In the genomic region with DNA sequence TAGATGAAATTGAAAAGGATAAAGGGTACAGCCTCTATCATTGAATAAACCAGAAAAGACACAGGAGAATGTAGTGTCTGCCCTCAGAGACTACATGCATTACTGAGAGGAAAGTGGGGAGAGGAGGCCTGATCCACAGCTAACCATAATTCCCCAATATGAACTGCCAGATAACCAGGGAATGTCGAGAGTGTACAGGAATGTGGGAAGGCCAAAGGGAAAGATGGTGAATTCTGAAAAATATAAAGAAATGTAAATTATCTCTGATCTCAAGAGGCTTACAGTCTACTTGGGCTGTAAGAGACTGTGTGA, we compare ENCODE assay signal across 11 cellular contexts. TPM values are rescaled to one million over a fixed set of nuclear protein-coding genes. Genes with fewer than 3 reads are reported as not detected.
DNase-seq lines count a peak whose midpoint lies in the region; ATAC-seq, FAIRE-seq and TF ChIP-seq lines count a peak whose summit lies in the region.
"Had no signal": no experiment of that assay in that cellular context is flagged by ENCODE, and none has a peak within 500 bp of the region (broad histone marks: within the 10 kb centered on the region; RNA-seq: fewer than 3 reads in every experiment).

No MANE protein-coding gene starts in this region.

- H3K4me1 Mint-ChIP-seq in GM23338 (peaks cover 77% of the 10 kb centered on the region), nephron progenitor cell (peaks cover 37% of the 10 kb centered on the region)

- H3K79me2 ChIP-seq in GM23338 (replicated peaks; ENCODE audit: insufficient read depth) = peaks cover 79% of the 10 kb centered on the region
- peaks cover 100% of the 10 kb centered on the region for H3K79me2 ChIP-seq in SU-DHL-6 (ENCODE audit: insufficient read depth, low read length)

- H3K36me3 ChIP-seq in GM23338 (ENCODE audit: insufficient read depth) (no peaks in the 10 kb centered on the region), SU-DHL-6 (ENCODE audit: low read length) (no peaks in the 10 kb centered on the region; the same call in 1 of the 2 replicates), small intestine (ENCODE audit: control insufficient read depth in 2 of 2, insufficient read depth in 2 of 2, low read length in 2 of 2) (no peaks in the 10 kb centered on the region)

- H3K9me2 ChIP-seq in GM23338 (ENCODE audit: insufficient read depth) = no peaks in the 10 kb centered on the region
- H3K9me2 ChIP-seq in SU-DHL-6 (replicated peaks; ENCODE audit: insufficient read depth, low read length) = no peaks in the 10 kb centered on the region

- peaks cover 3% of the 10 kb centered on the region; the same call in 1 of the 2 replicates for H4K20me1 ChIP-seq in GM23338 (replicated peaks; ENCODE audit: insufficient read depth)
- H4K20me1 ChIP-seq in SU-DHL-6 (ENCODE audit: low read depth, low read length) = peaks cover 45% of the 10 kb centered on the region

- no peak overlapping the region for H3K4me3 Mint-ChIP-seq in GM23338
- H3K4me3 Mint-ChIP-seq in nephron progenitor cell = no peak overlapping the region

- H3K4me3 ChIP-seq in GM23338 (no peak overlapping the region), SU-DHL-6 (ENCODE audit: insufficient read depth, low read length, poor library complexity, severe bottlenecking) (no peak overlapping the region), epithelial cell of proximal tubule (ENCODE audit: low read depth, low read length) (peak overlapping the region; percentile 21), small intestine (ENCODE audit: low read depth in 1 of 2, low read length in 2 of 2) (no peak overlapping the region)

- 0 out of 2 replicates have a peak, but pooled peaks cover 4% of the 10 kb centered on the region for H3F3A ChIP-seq in GM23338 (replicated peaks; ENCODE audit: low read depth)
- H3F3A ChIP-seq in SU-DHL-6 (ENCODE audit: insufficient read depth) = peaks cover 20% of the 10 kb centered on the region

- ATAC-seq in GM23338 = no peak

- H3K27me3 ChIP-seq in GM23338 (ENCODE audit: insufficient read depth) (no peaks in the 10 kb centered on the region), SU-DHL-6 (ENCODE audit: low read length) (no peaks in the 10 kb centered on the region), small intestine (ENCODE audit: control insufficient read depth in 2 of 2, insufficient read depth in 2 of 2, low read length in 2 of 2) (no peaks in the 10 kb centered on the region)

- H3K27ac Mint-ChIP-seq in GM23338 (peak overlapping the region; percentile 7; the same call in 1 of the 2 replicates), nephron progenitor cell (no peak overlapping the region)

- TF ChIP-seq CTCF in GM23338 (conservative IDR thresholded peaks at IDR 0.05; ENCODE audit: low read depth in 2 of 2) (no peak), SU-DHL-6 (IDR thresholded peaks at IDR 0.05; ENCODE audit: insufficient read depth, low read length, poor library complexity, severe bottlenecking) (no peak), epithelial cell of proximal tubule (conservative IDR thresholded peaks at IDR 0.05; ENCODE audit: low read depth, low read length) (no peak), nephron progenitor cell (IDR thresholded peaks at IDR 0.05) (no peak)

- no peaks in the 10 kb centered on the region for H3K9me3 ChIP-seq in SU-DHL-6 (ENCODE audit: insufficient read depth, low read length)
- no peaks in the 10 kb centered on the region for H3K9me3 ChIP-seq in small intestine (ENCODE audit: control insufficient read depth, low read depth)

- FAIRE-seq in small intestine (lab: Jason Lieb, UNC) (no peak), RCC 7860 (lab: Jason Lieb, UNC) (no peak)

- H2AFZ ChIP-seq in GM23338 = no peak overlapping the region
- H2AFZ ChIP-seq in SU-DHL-6 (ENCODE audit: low read depth, low read length, severe bottlenecking) = no peak overlapping the region

- no peaks in the 10 kb centered on the region for H3K9me3 Mint-ChIP-seq in GM23338
- no peaks in the 10 kb centered on the region for H3K9me3 Mint-ChIP-seq in nephron progenitor cell

- H3K4me1 ChIP-seq in GM23338 (ENCODE audit: insufficient read depth) (peaks cover 60% of the 10 kb centered on the region), small intestine (ENCODE audit: control insufficient read depth in 2 of 2, insufficient read depth in 1 of 2, low read depth in 1 of 2, low read length in 1 of 2) (peaks cover 0 to 18% of the 10 kb centered on the region in 2 donors)

- DNase-seq in GM23338 (ENCODE audit: low spot score) (no peak), epithelial cell of proximal tubule (ENCODE audit: low read depth) (no peak), small intestine (no peak), NCI-H2171 (lab: John Stamatoyannopoulos, UW) (no peak), RCC 7860 (ENCODE audit: low spot score) (no peak), nephron progenitor cell (no peak), glomerular visceral epithelial cell (ENCODE audit: extremely low spot score) (no peak)
- DNase-seq: DMS 273 treated with DMSO at 0.1 percent for 48 hours, hippocampal formation, NCI-H1105 had no signal

- 55 to 68% (median 61%) methylated on average over 1 of the region's 1 CpG for WGBS in small intestine, 3 donors

- peaks cover 12% of the 10 kb centered on the region for H3K27me3 Mint-ChIP-seq in GM23338 (ENCODE audit: insufficient read depth, low read depth, poor library complexity)
- H3K27me3 Mint-ChIP-seq in nephron progenitor cell (ENCODE audit: low read depth, poor library complexity) = peaks cover 9% of the 10 kb centered on the region

- peak overlapping the region; percentile 23; the same call in 1 of the 2 replicates for H3K27ac ChIP-seq in GM23338 (ENCODE audit: low read depth)
- H3K27ac ChIP-seq in SU-DHL-6 (ENCODE audit: low read depth, low read length) = peak overlapping the region; percentile 12; the same call in 1 of the 2 replicates
- peak overlapping the region; percentile 15 to 66 for H3K27ac ChIP-seq in small intestine (ENCODE audit: low read depth in 1 of 2, low read length in 1 of 2)

- H3K4me2 ChIP-seq in GM23338 (peak overlapping the region; percentile 6; the same call in 1 of the 2 replicates), SU-DHL-6 (ENCODE audit: low read depth, low read length, poor library complexity, severe bottlenecking) (no peak overlapping the region)

- H3K9ac ChIP-seq in SU-DHL-6 (ENCODE audit: low read length) = no peak overlapping the region

- H3K36me3 Mint-ChIP-seq in GM23338 (ENCODE audit: low read depth) (no peaks in the 10 kb centered on the region), nephron progenitor cell (ENCODE audit: low read depth) (peaks cover 4% of the 10 kb centered on the region)

TF ChIP-seq in GM23338, 12 proteins besides CTCF, POLR2A, EP300 and RAD21 (continues in another document):
- no peak for TF ChIP-seq STAT1 (IDR thresholded peaks at IDR 0.05; ENCODE audit: unreplicated experiment)
- TF ChIP-seq REST (IDR thresholded peaks at IDR 0.05; ENCODE audit: unreplicated experiment) = no peak
- no peak for TF ChIP-seq ZNF114 (CRISPR knock-in tag; IDR thresholded peaks at IDR 0.05)
- no peak for TF ChIP-seq ZNF331 (CRISPR knock-in tag; IDR thresholded peaks at IDR 0.05; ENCODE audit: low read depth)
- no peak for TF ChIP-seq EZH2phosphoT487 (IDR thresholded peaks at IDR 0.05; ENCODE audit: unreplicated experiment)
- TF ChIP-seq JUNB (IDR thresholded peaks at IDR 0.05; ENCODE audit: unreplicated experiment) = no peak
- no peak for TF ChIP-seq CREB1 (CRISPR knock-in tag; IDR thresholded peaks at IDR 0.05; ENCODE audit: low read depth)

RNA-seq across cellular contexts. Expression of gene MYO1E, which starts 22.3 kb away (rescaled TPM):
- 99.4 and 131 TPM in 2 replicates for total RNA-seq in GM23338 (2014; rRNA removed; shearing (Covaris generic))
- 68.3 and 70.7 TPM in 2 replicates for polyA plus RNA-seq in GM23338 (2016; fragmentation: Nextera tagmentation; extraction: Ambion mirVana)
- total RNA-seq in epithelial cell of proximal tubule = 126 and 403 TPM in 2 replicates
- polyA plus RNA-seq in small intestine = 100 to 1,000 TPM in 1 of 3 donors, 10 to 100 TPM in 2; 32.3 to 122 (median 85.9) TPM
